ENCODE assay signal across 30 cellular contexts in genomic region chr17:34633760-34634159, GRCh38. TPM values are rescaled to one million over a fixed set of nuclear protein-coding genes. Genes with fewer than 3 reads are reported as not detected.
"Had no signal": no experiment of that assay in that cellular context is flagged by ENCODE, and none has a peak within 500 bp of the region (broad histone marks: within the 10 kb centered on the region; RNA-seq: fewer than 3 reads in every experiment).

No MANE protein-coding gene starts in this region.

- DNase-seq: activated effector memory CD4-positive, alpha-beta T cell treated with anti-CD3 and anti-CD28 coated beads, Interleukin-2, amount 50 U/mL, for 16 hours; activated effector memory CD4-positive, alpha-beta T cell treated with Interleukin-2 at 50 U/mL for 16 hours; activated gamma-delta T cell; activated gamma-delta T cell treated with Interleukin-2 at 50 U/mL for 16 hours; activated naive CD4-positive, alpha-beta T cell; activated naive CD4-positive, alpha-beta T cell treated with anti-CD3 and anti-CD28 coated beads for 36 hours; activated naive CD4-positive, alpha-beta T cell treated with anti-CD3 and anti-CD28 coated beads, Interleukin-2, amount 10 ng/mL, durations not matched to agents 7 days and 5 days; activated naive CD4-positive, alpha-beta T cell treated with anti-CD3 and anti-CD28 coated beads, Interleukin-2, amount 50 U/mL, for 16 hours; activated naive CD4-positive, alpha-beta T cell treated with Interleukin-2 at 50 U/mL for 16 hours; activated naive CD8-positive, alpha-beta T cell treated with anti-CD3 and anti-CD28 coated beads for 36 hours; activated naive CD8-positive, alpha-beta T cell treated with anti-CD3 and anti-CD28 coated beads, Interleukin-2, amount 10 ng/mL, durations not matched to agents 7 days and 5 days; activated naive CD8-positive, alpha-beta T cell treated with anti-CD3 and anti-CD28 coated beads, Interleukin-2, amount 50 U/mL, for 24 hours; activated T-cell treated with anti-CD3 and anti-CD28 coated beads, Interleukin-2, amount 50 U/mL, for 24 hours; activated T-cell treated with anti-CD3 and anti-CD28 coated beads, Interleukin-2, amount 50 U/mL, for 4 hours; activated T-cell treated with anti-CD3 and anti-CD28 coated beads, Interleukin-2, amount 50 U/mL, for 48 hours; activated T-cell treated with anti-CD3 and anti-CD28 coated beads, Interleukin-2, amount 50 U/mL, for 72 hours; adrenal gland; amniotic stem cell; brain microvascular endothelial cell; central memory CD4-positive, alpha-beta T cell had no signal

- ATAC-seq: activated naive CD4-positive, alpha-beta T cell treated with anti-CD3 and anti-CD28 coated beads, Interleukin-2, amount 50 U/mL, for 72 hours; activated naive CD8-positive, alpha-beta T cell treated with anti-CD3 and anti-CD28 coated beads, Interleukin-2, amount 50 U/mL, for 24 hours; activated T-cell treated with anti-CD3 and anti-CD28 coated beads, Interleukin-2, amount 50 U/mL, for 4 hours; activated T-cell treated with anti-CD3 and anti-CD28 coated beads, Interleukin-2, amount 50 U/mL, for 72 hours; activated T-helper 17 cell treated with anti-CD3 and anti-CD28 coated beads, Interleukin-2, amount 50 U/mL, for 72 hours; body of pancreas had no signal

- H3K36me3 ChIP-seq: adrenal gland, ascending aorta, brain microvascular endothelial cell, breast epithelium, cardiac muscle cell had no signal

- FAIRE-seq: astrocyte had no signal

- H3K9me3 ChIP-seq: adrenal gland, ascending aorta, body of pancreas, breast epithelium had no signal

- H3K27ac ChIP-seq: adrenal gland, ascending aorta, body of pancreas, brain microvascular endothelial cell, breast epithelium, cardiac muscle cell had no signal

- H3K4me1 ChIP-seq: breast epithelium had no signal

- H3K27me3 ChIP-seq: ascending aorta, body of pancreas, cardiac muscle cell had no signal

- H3K4me3 ChIP-seq: adrenal gland, ascending aorta, body of pancreas, breast epithelium, cardiac muscle cell had no signal

RNA-seq across cellular contexts. Expression of gene TMEM132E, which starts 54.4 kb away (rescaled TPM):
- total RNA-seq: activated naive CD4-positive, alpha-beta T cell treated with anti-CD3 and anti-CD28 coated beads for 36 hours; activated naive CD4-positive, alpha-beta T cell treated with anti-CD3 and anti-CD28 coated beads, Interleukin-2, amount 50 U/mL, for 72 hours; activated T-cell treated with anti-CD3 and anti-CD28 coated beads, Interleukin-2, amount 50 U/mL, for 72 hours; activated T-helper 1 cell treated with anti-CD3 and anti-CD28 coated beads, Interleukin-12 subunit alpha, Interleukin-12 subunit beta, Interleukin-2, Interleukin-4 antibody, amounts not matched to agents 30 ng/mL and 10 ng/mL and 1 ng/mL, durations not matched to agents 14 hours and 24 hours and 36 hours; activated T-helper 17 cell treated with anti-CD3 and anti-CD28 coated beads, Interleukin-2, amount 50 U/mL, for 72 hours; activated T-helper 2 cell treated with anti-CD3 and anti-CD28 coated beads, Interferon-gamma antibody, Interleukin-2, Interleukin-4, amounts not matched to agents 10 μg/mL and 5 μg/mL and 100 μg/mL, durations not matched to agents 14 hours and 24 hours and 36 hours; ascending aorta; body of pancreas; bronchial epithelial cell had no signal
